Comparison of ENCODE assay signal across 9 cellular contexts in the genomic region with DNA sequence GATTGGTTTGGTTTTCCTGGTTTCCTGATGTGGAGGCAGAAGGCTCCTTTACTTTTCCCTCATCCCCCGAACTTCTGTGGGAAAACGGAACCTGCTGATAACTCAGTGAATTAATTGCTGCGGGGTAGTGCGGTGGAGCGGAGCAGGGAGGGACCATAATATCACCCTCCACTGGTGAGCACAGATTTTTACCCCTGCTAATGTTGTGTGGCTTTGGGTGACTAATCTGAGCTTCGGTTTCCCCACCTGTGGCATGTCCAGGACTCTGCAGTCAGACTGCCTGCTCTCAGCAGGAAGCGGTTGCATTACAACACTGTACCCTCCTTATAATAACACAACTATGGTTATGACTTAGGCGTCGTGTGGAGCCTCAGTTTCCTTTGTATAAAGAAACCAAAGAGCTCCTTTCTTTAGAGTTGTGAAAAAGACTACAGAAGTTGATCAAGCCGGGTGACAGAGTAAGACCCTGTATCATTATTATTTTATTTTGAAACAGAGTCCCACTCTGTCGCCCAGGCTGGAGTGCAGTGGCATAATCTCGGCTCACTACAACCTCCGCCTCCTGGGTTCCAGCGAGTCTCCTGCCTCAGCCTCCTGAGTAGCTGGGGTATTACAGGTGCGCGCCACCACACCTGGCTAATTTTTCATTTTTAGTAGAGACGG. TPM values are rescaled to one million over a fixed set of nuclear protein-coding genes. Genes with fewer than 3 reads are reported as not detected.
DNase-seq lines count a peak whose midpoint lies in the region; TF ChIP-seq lines count a peak whose summit lies in the region.
"Had no signal": no experiment of that assay in that cellular context is flagged by ENCODE, and none has a peak within 500 bp of the region (broad histone marks: within the 10 kb centered on the region; RNA-seq: fewer than 3 reads in every experiment).

No MANE protein-coding gene starts in this region.

- CTCF ChIA-PET in Caco-2 (lab: Charles Lee), result interaction anchor here (0.5 to 13.0 kb wide), 5 partner anchors 9 to 121 kb away, joined by 3 to 1708 read pairs (median 3); no protein-coding TSS in a partner anchor

- no peaks in the 10 kb centered on the region for H3K27me3 ChIP-seq in Caco-2 (replicated peaks; ENCODE audit: control insufficient read depth, insufficient read depth, low read length)

- H3K36me3 ChIP-seq in Caco-2 (ENCODE audit: control insufficient read depth, insufficient read depth, low read length), result no peaks in the 10 kb centered on the region

- peak overlapping the region; percentile 98 for H3K27ac Mint-ChIP-seq in Caco-2 (ENCODE audit: unreplicated experiment)
- H3K27ac Mint-ChIP-seq in activated CD4-positive, alpha-beta T cell treated with anti-CD3 and anti-CD28 coated beads, Interleukin-2, amount 10 ng/mL, durations not matched to agents 24 days and 14 days, result peak overlapping the region; percentile 25

- H3K4me1 ChIP-seq in Caco-2, result peaks cover 35% of the 10 kb centered on the region

- H3K4me3 Mint-ChIP-seq in Caco-2 (ENCODE audit: unreplicated experiment), result peak overlapping the region; percentile 41
- H3K4me3 Mint-ChIP-seq in activated CD4-positive, alpha-beta T cell treated with anti-CD3 and anti-CD28 coated beads, Interleukin-2, amount 10 ng/mL, durations not matched to agents 24 days and 14 days, result peak overlapping the region; percentile 50

- H3K9me3 Mint-ChIP-seq in Caco-2 (ENCODE audit: unreplicated experiment), result no peaks in the 10 kb centered on the region
- no peaks in the 10 kb centered on the region for H3K9me3 Mint-ChIP-seq in activated CD4-positive, alpha-beta T cell treated with anti-CD3 and anti-CD28 coated beads, Interleukin-2, amount 10 ng/mL, durations not matched to agents 24 days and 14 days

- DNase-seq in Caco-2 (peak in 1 of 2 experiments; percentile 31), GM20000 (ENCODE audit: low spot score) (peak; percentile 76), fibroblast of the aortic adventitia (ENCODE audit: low read depth) (peak; percentile 40), HuH-7.5 (ENCODE audit: low spot score) (no peak), NCI-H1930 (lab: John Stamatoyannopoulos, UW) (no peak)
- peak; percentile 77 for DNase-seq in Jurkat, Clone E6-1 (ENCODE audit: low read depth, low spot score)
- DNase-seq in activated CD4-positive, alpha-beta T cell treated with anti-CD3 and anti-CD28 coated beads, Interleukin-2, amount 10 ng/mL, durations not matched to agents 24 days and 14 days, result peak; percentile 78
- DNase-seq in stimulated activated CD8-positive, alpha-beta memory T cell treated with anti-CD3 and anti-CD28 coated beads, Interleukin-12 subunit alpha, Interleukin-12 subunit beta, amount 100 ng/mL, for 1 hour (ENCODE audit: low read depth), result peak; percentile 10

- POLR2A ChIA-PET in Caco-2 (lab: Charles Lee), result interaction anchor here (0.6 to 4.3 kb wide), 4 partner anchors 25 to 119 kb away, joined by 8 to 306 read pairs (median 41); partner anchors contain the start of gene BCL2L1

- peaks cover 36% of the 10 kb centered on the region for H3K4me1 Mint-ChIP-seq in Caco-2 (ENCODE audit: low read depth, unreplicated experiment)
- peaks cover 26% of the 10 kb centered on the region for H3K4me1 Mint-ChIP-seq in activated CD4-positive, alpha-beta T cell treated with anti-CD3 and anti-CD28 coated beads, Interleukin-2, amount 10 ng/mL, durations not matched to agents 24 days and 14 days

- no TSS peak for BruUV-seq in Caco-2 (replicated peaks; lab: Mats Ljungman, UMichigan)

- H3K4me3 ChIP-seq in Caco-2 (ENCODE audit: low read depth, low read length), result no peak overlapping the region
- H3K4me3 ChIP-seq in Jurkat, Clone E6-1 (ENCODE audit: low read length), result no peak overlapping the region
- H3K4me3 ChIP-seq in fibroblast of the aortic adventitia (ENCODE audit: low read depth, low read length), result no peak overlapping the region

- TF ChIP-seq CTCF in Caco-2 (IDR thresholded peaks at IDR 0.05; ENCODE audit: insufficient read depth in 1 of 2, low read depth in 1 of 2, low read length in 1 of 2, severe bottlenecking in 1 of 2, unreplicated experiment in 1 of 2) (no peak), GM20000 (IDR thresholded peaks at IDR 0.05; ENCODE audit: extremely low read depth, missing control alignments) (no peak), fibroblast of the aortic adventitia (IDR thresholded peaks at IDR 0.05; ENCODE audit: insufficient read depth, low read length) (no peak)

- peaks cover 52% of the 10 kb centered on the region for H3K36me3 Mint-ChIP-seq in Caco-2 (ENCODE audit: insufficient read depth, unreplicated experiment)
- no peaks in the 10 kb centered on the region for H3K36me3 Mint-ChIP-seq in activated CD4-positive, alpha-beta T cell treated with anti-CD3 and anti-CD28 coated beads, Interleukin-2, amount 10 ng/mL, durations not matched to agents 24 days and 14 days (ENCODE audit: low read depth)

- no peaks in the 10 kb centered on the region for H3K27me3 Mint-ChIP-seq in Caco-2 (ENCODE audit: insufficient read depth, unreplicated experiment)
- peaks cover 40% of the 10 kb centered on the region for H3K27me3 Mint-ChIP-seq in activated CD4-positive, alpha-beta T cell treated with anti-CD3 and anti-CD28 coated beads, Interleukin-2, amount 10 ng/mL, durations not matched to agents 24 days and 14 days

- H3K9me3 ChIP-seq in Caco-2, result no peaks in the 10 kb centered on the region

- intact Hi-C loops in Caco-2 (cut with micrococcal nuclease; ENCODE audit: unreplicated experiment), result loop anchor here (1.0 kb wide), 1 partner anchor 8 kb away; no protein-coding TSS in a partner anchor
- intact Hi-C loops in activated CD4-positive, alpha-beta T cell treated with anti-CD3 and anti-CD28 coated beads, Interleukin-2, amount 10 ng/mL, durations not matched to agents 24 days and 14 days (cut with micrococcal nuclease), result no loop called here

RNA-seq across cellular contexts. Expression of gene ID1, which starts 2.2 kb away (rescaled TPM):
- total RNA-seq in Caco-2 (2022) (157 and 163 TPM in 2 replicates), fibroblast of the aortic adventitia (ENCODE audit: low replicate concordance) (62.3 and 98.9 TPM in 2 replicates)
- 67.2 TPM for polyA plus RNA-seq in Jurkat, Clone E6-1 (2012; ENCODE audit: insufficient read depth, insufficient read length)
- 2.7 and 2.9 TPM in 2 replicates for total RNA-seq in activated CD4-positive, alpha-beta T cell treated with anti-CD3 and anti-CD28 coated beads, Interleukin-2, amount 10 ng/mL, durations not matched to agents 24 days and 14 days

RNA-seq across cellular contexts. Expression of gene COX4I2, which starts 34.8 kb away (rescaled TPM):
- total RNA-seq in Caco-2 (2022), result not detected in 2 replicates
- not detected for polyA plus RNA-seq in Jurkat, Clone E6-1 (2012; ENCODE audit: insufficient read depth, insufficient read length)
- not detected in 2 replicates for total RNA-seq in activated CD4-positive, alpha-beta T cell treated with anti-CD3 and anti-CD28 coated beads, Interleukin-2, amount 10 ng/mL, durations not matched to agents 24 days and 14 days
- total RNA-seq in fibroblast of the aortic adventitia (ENCODE audit: low replicate concordance), result not detected in 2 replicates
- total RNA-seq: T-helper 1 cell treated with Interleukin-12 subunit alpha and Interleukin-12 subunit beta and Interleukin-4 antibody, amounts not matched to agents 30 ng/mL and 1 ng/mL, for 36 hours had no signal

Comparison
In these comparisons a context has a peak if more than half of its experiments do, and no peak if none do; other contexts are left out.
1. DNase-seq: peak in GM20000 (single experiment), Jurkat, Clone E6-1 (single experiment), activated CD4-positive, alpha-beta T cell treated with anti-CD3 and anti-CD28 coated beads, Interleukin-2, amount 10 ng/mL, durations not matched to agents 24 days and 14 days (single experiment), fibroblast of the aortic adventitia (single experiment) and stimulated activated CD8-positive, alpha-beta memory T cell treated with anti-CD3 and anti-CD28 coated beads, Interleukin-12 subunit alpha, Interleukin-12 subunit beta, amount 100 ng/mL, for 1 hour (single experiment); none in HuH-7.5 (single experiment) and NCI-H1930 (0 of 2).
2. RNA of gene ID1, which starts 2.2 kb away (total RNA-seq): 157 to 163 TPM in Caco-2 and 62.3 to 98.9 TPM in fibroblast of the aortic adventitia; 2.7 to 2.9 TPM in activated CD4-positive, alpha-beta T cell treated with anti-CD3 and anti-CD28 coated beads, Interleukin-2, amount 10 ng/mL, durations not matched to agents 24 days and 14 days; every median in the first group is over 10 times any median in the second.